Comparison of ENCODE assay signal across 8 cellular contexts in genomic region chrX:130170752-130171445, GRCh38. TPM values are rescaled to one million over a fixed set of nuclear protein-coding genes. Genes with fewer than 3 reads are reported as not detected.
DNase-seq lines count a peak whose midpoint lies in the region; ATAC-seq and TF ChIP-seq lines count a peak whose summit lies in the region.

No MANE protein-coding gene starts in this region.

- peak; percentile 65 for DNase-seq in DMS79 treated with DMSO at 0.1 percent for 48 hours (lab: John Stamatoyannopoulos, UW)
- peak; percentile 27 to 53 for DNase-seq in SJCRH30
- DNase-seq in activated naive CD4-positive, alpha-beta T cell treated with anti-CD3 and anti-CD28 coated beads, Interleukin-2, amount 50 U/mL, for 72 hours (ENCODE audit: low spot score in 2 of 2): peak; percentile 64 to 66
- no peak for DNase-seq in right atrium auricular region (ENCODE audit: low spot score)
- no peak for DNase-seq in LoVo (ENCODE audit: low spot score)

- H3K36me3 Mint-ChIP-seq in activated naive CD4-positive, alpha-beta T cell treated with anti-CD3 and anti-CD28 coated beads, Interleukin-2, amount 50 U/mL, for 72 hours: peaks cover 18 to 25% of the 10 kb centered on the region in 2 donors

- H3K27ac Mint-ChIP-seq in activated naive CD4-positive, alpha-beta T cell treated with anti-CD3 and anti-CD28 coated beads, Interleukin-2, amount 50 U/mL, for 72 hours: peak overlapping the region in 1 of 2 donors; percentile 96

- TF ChIP-seq CTCF in right atrium auricular region (IDR thresholded peaks at IDR 0.05): no peak

- H3K4me1 ChIP-seq in SJCRH30 (no peaks in the 10 kb centered on the region; the same call in 1 of the 2 replicates), right atrium auricular region (peaks cover 0 to 37% of the 10 kb centered on the region in 2 donors), rectal smooth muscle tissue (ENCODE audit: control insufficient read depth, insufficient read depth, low read length) (no peaks in the 10 kb centered on the region)

- no peaks in the 10 kb centered on the region for H3K9me3 ChIP-seq in KOPT-K1 (ENCODE audit: insufficient read depth, low read length, poor library complexity, severe bottlenecking)
- no peaks in the 10 kb centered on the region for H3K9me3 ChIP-seq in SJCRH30 (replicated peaks)
- no peaks in the 10 kb centered on the region for H3K9me3 ChIP-seq in right atrium auricular region

- no peaks in the 10 kb centered on the region for H3K9me3 Mint-ChIP-seq in activated naive CD4-positive, alpha-beta T cell treated with anti-CD3 and anti-CD28 coated beads, Interleukin-2, amount 50 U/mL, for 72 hours

- ATAC-seq in GM21528 (IDR thresholded peaks at IDR 0.05; ENCODE audit: low FRiP score, unreplicated experiment): peak; percentile 73
- peak; percentile 64 to 83 for ATAC-seq in activated naive CD4-positive, alpha-beta T cell treated with anti-CD3 and anti-CD28 coated beads, Interleukin-2, amount 50 U/mL, for 72 hours

- no peaks in the 10 kb centered on the region for H3K36me3 ChIP-seq in KOPT-K1 (ENCODE audit: insufficient read depth, low read length)
- no peaks in the 10 kb centered on the region for H3K36me3 ChIP-seq in SJCRH30
- no peaks in the 10 kb centered on the region for H3K36me3 ChIP-seq in right atrium auricular region
- H3K36me3 ChIP-seq in rectal smooth muscle tissue (ENCODE audit: control insufficient read depth, insufficient read depth, low read length): no peaks in the 10 kb centered on the region

- no peak overlapping the region for H3K9ac ChIP-seq in rectal smooth muscle tissue (ENCODE audit: low read length)

- H3K4me3 ChIP-seq in SJCRH30 (peak overlapping the region; percentile 42), right atrium auricular region (peak overlapping the region; percentile 41 to 49), rectal smooth muscle tissue (ENCODE audit: low read length) (peak overlapping the region; percentile 65)

- H3K27me3 ChIP-seq in SJCRH30 (no peaks in the 10 kb centered on the region), right atrium auricular region (no peaks in the 10 kb centered on the region), rectal smooth muscle tissue (ENCODE audit: control insufficient read depth, insufficient read depth, low read length) (no peaks in the 10 kb centered on the region)

- H3K27ac ChIP-seq in KOPT-K1 (ENCODE audit: low read depth, low read length, poor library complexity, severe bottlenecking) (peak overlapping the region; percentile 87), SJCRH30 (no peak overlapping the region), right atrium auricular region (peak overlapping the region; percentile 77 to 87), rectal smooth muscle tissue (ENCODE audit: low read depth, low read length) (no peak overlapping the region)

RNA-seq across cellular contexts. Expression of gene RAB33A, which starts 0.9 kb away (rescaled TPM):
- total RNA-seq in SJCRH30 (2014; rRNA removed; shearing (Covaris generic)): 0.34 TPM in 1 of 2 replicates, not detected in the other
- 10 to 100 TPM; 22.8 to 34.8 TPM for total RNA-seq in activated naive CD4-positive, alpha-beta T cell treated with anti-CD3 and anti-CD28 coated beads, Interleukin-2, amount 50 U/mL, for 72 hours
- 10 to 100 TPM in 1 of 2 donors, 1 to 10 TPM in 1; 8.3 to 13.4 TPM for total RNA-seq in right atrium auricular region

RNA-seq across cellular contexts. Expression of gene AIFM1, which starts 5.3 kb away (rescaled TPM):
- 42.9 and 46.9 TPM in 2 replicates for total RNA-seq in SJCRH30 (2014; rRNA removed; shearing (Covaris generic))
- 10 to 100 TPM; 57.9 to 66.5 TPM for total RNA-seq in activated naive CD4-positive, alpha-beta T cell treated with anti-CD3 and anti-CD28 coated beads, Interleukin-2, amount 50 U/mL, for 72 hours
- 10 to 100 TPM; 35.6 to 86.9 TPM for total RNA-seq in right atrium auricular region

Comparison
In these comparisons a context has a peak if more than half of its experiments do, and no peak if none do; other contexts are left out.
1. DNase-seq: peak in DMS79 treated with DMSO at 0.1 percent for 48 hours (single experiment), SJCRH30 (2 of 2) and activated naive CD4-positive, alpha-beta T cell treated with anti-CD3 and anti-CD28 coated beads, Interleukin-2, amount 50 U/mL, for 72 hours (2 of 2); none in right atrium auricular region (single experiment) and LoVo (single experiment).
2. H3K27ac ChIP-seq: peak in KOPT-K1 (single experiment) and right atrium auricular region (2 of 2); none in SJCRH30 (single experiment) and rectal smooth muscle tissue (single experiment).
3. Peak in every context shown above with its lines, with median percentiles within 50 percentile points of each other: H3K4me3 ChIP-seq.